Comparison of ENCODE assay signal across 1 cellular context in genomic region chr21:42299324-42300044, GRCh38.
TF ChIP-seq lines count a peak whose summit lies in the region.

No MANE protein-coding gene starts in this region.

TF ChIP-seq in GM12878, 131 proteins besides CTCF, POLR2A, EP300 and RAD21:
- TF ChIP-seq BRCA1 (IDR thresholded peaks at IDR 0.05; ENCODE audit: low read depth, low read length) (no peak), TBL1XR1 (IDR thresholded peaks at IDR 0.05; ENCODE audit: low read depth, low read length) (no peak), POLR2AphosphoS2 (IDR thresholded peaks at IDR 0.05; ENCODE audit: low read depth, low read length) (no peak), WRNIP1 (IDR thresholded peaks at IDR 0.05; ENCODE audit: borderline replicate concordance, low read depth, low read length) (no peak), SRF (IDR thresholded peaks at IDR 0.05; ENCODE audit: low read depth in 2 of 2, low read length in 2 of 2) (no peak), ZNF592 (IDR thresholded peaks at IDR 0.05) (no peak), RBBP5 (conservative IDR thresholded peaks at IDR 0.05) (no peak), SMARCA5 (IDR thresholded peaks at IDR 0.05) (no peak), BMI1 (IDR thresholded peaks at IDR 0.05; ENCODE audit: borderline replicate concordance) (no peak), PML (IDR thresholded peaks at IDR 0.05; ENCODE audit: low read length) (no peak), IRF3 (IDR thresholded peaks at IDR 0.05) (no peak), CHD4 (IDR thresholded peaks at IDR 0.05) (no peak), PAX5 (IDR thresholded peaks at IDR 0.05; ENCODE audit: borderline replicate concordance, low read depth, low read length) (no peak)
TF ChIP-seq in GM12878: peak in this region for 0.
